ENCODE assay signal across 13 cellular contexts in genomic region chr13:114046447-114046846, GRCh38.
A peak's percentile ranks its signal among the peaks of the same experiment; 100 is the strongest.
DNase-seq lines count a peak whose midpoint lies in the region; ATAC-seq and TF ChIP-seq lines count a peak whose summit lies in the region.
"Had no signal": no experiment of that assay in that cellular context is flagged by ENCODE, and none has a peak within 500 bp of the region (broad histone marks: within the 10 kb centered on the region; RNA-seq: fewer than 3 reads in every experiment).

No MANE protein-coding gene starts in this region.

- TF ChIP-seq CTCF in CD8-positive, alpha-beta T cell (IDR thresholded peaks at IDR 0.05): no peak
- no peak for TF ChIP-seq CTCF in natural killer cell (IDR thresholded peaks at IDR 0.05)

- no peaks in the 10 kb centered on the region for H3K27me3 Mint-ChIP-seq in CD8-positive, alpha-beta T cell (ENCODE audit: low read depth)
- H3K27me3 Mint-ChIP-seq in activated T-helper 17 cell treated with anti-CD3 and anti-CD28 coated beads, Interleukin-2, amount 50 U/mL, for 72 hours: no peaks in the 10 kb centered on the region
- no peaks in the 10 kb centered on the region for H3K27me3 Mint-ChIP-seq in natural killer cell (ENCODE audit: low read depth in 2 of 2)
- H3K27me3 Mint-ChIP-seq: activated CD4-positive, alpha-beta T cell treated with anti-CD3 and anti-CD28 coated beads, Interleukin-2, amount 10 ng/mL, durations not matched to agents 24 days and 14 days had no signal

- H3K9me3 Mint-ChIP-seq in CD8-positive, alpha-beta T cell: no peaks in the 10 kb centered on the region
- H3K9me3 Mint-ChIP-seq in activated T-helper 17 cell treated with anti-CD3 and anti-CD28 coated beads, Interleukin-2, amount 50 U/mL, for 72 hours: no peaks in the 10 kb centered on the region
- no peaks in the 10 kb centered on the region for H3K9me3 Mint-ChIP-seq in natural killer cell
- H3K9me3 Mint-ChIP-seq: activated CD4-positive, alpha-beta T cell treated with anti-CD3 and anti-CD28 coated beads, Interleukin-2, amount 10 ng/mL, durations not matched to agents 24 days and 14 days; activated T-cell treated with anti-CD3 and anti-CD28 coated beads, Interleukin-2, amount 50 U/mL, for 4 hours had no signal

- H3K36me3 Mint-ChIP-seq in CD8-positive, alpha-beta T cell: peaks cover 81% of the 10 kb centered on the region
- peaks cover 70% of the 10 kb centered on the region for H3K36me3 Mint-ChIP-seq in activated T-helper 17 cell treated with anti-CD3 and anti-CD28 coated beads, Interleukin-2, amount 50 U/mL, for 72 hours (ENCODE audit: low read depth)
- H3K36me3 Mint-ChIP-seq in natural killer cell: no peaks in the 10 kb centered on the region

- H3K4me1 ChIP-seq in CD8-positive, alpha-beta T cell (ENCODE audit: insufficient read depth, low read length): peaks cover 58% of the 10 kb centered on the region

- no peak overlapping the region for H3K27ac ChIP-seq in CD8-positive, alpha-beta T cell (ENCODE audit: low read depth, low read length)

- intact Hi-C loops in CD8-positive, alpha-beta T cell (cut with DNase I, micrococcal nuclease): loop anchor here (2.0 to 10.0 kb wide), 3 partner anchors 48 to 181 kb away; no protein-coding TSS in a partner anchor
- intact Hi-C loops in natural killer cell (cut with micrococcal nuclease): loop anchor here (5.0 kb wide), 1 partner anchor 181 kb away; no protein-coding TSS in a partner anchor

- no peak overlapping the region for H3K4me3 ChIP-seq in CD8-positive, alpha-beta T cell (ENCODE audit: low read depth, low read length)
- H3K4me3 ChIP-seq: Peyer's patch, thyroid gland had no signal

- no peaks in the 10 kb centered on the region for H3K9me3 ChIP-seq in CD8-positive, alpha-beta T cell (ENCODE audit: low read length)
- H3K9me3 ChIP-seq: Peyer's patch, thyroid gland had no signal

- no peak overlapping the region for H3K4me3 Mint-ChIP-seq in CD8-positive, alpha-beta T cell
- peak overlapping the region; percentile 41 for H3K4me3 Mint-ChIP-seq in activated T-helper 17 cell treated with anti-CD3 and anti-CD28 coated beads, Interleukin-2, amount 50 U/mL, for 72 hours
- H3K4me3 Mint-ChIP-seq in natural killer cell: peak overlapping the region; percentile 73
- H3K4me3 Mint-ChIP-seq: activated CD4-positive, alpha-beta T cell treated with anti-CD3 and anti-CD28 coated beads, Interleukin-2, amount 10 ng/mL, durations not matched to agents 24 days and 14 days; activated T-cell treated with anti-CD3 and anti-CD28 coated beads, Interleukin-2, amount 50 U/mL, for 4 hours had no signal

- CTCF ChIA-PET in CD8-positive, alpha-beta T cell (lab: Charles Lee): no interaction called here

- POLR2A ChIA-PET in CD8-positive, alpha-beta T cell (lab: Charles Lee): interaction anchor here (0.8 kb wide), 1 partner anchor 11 kb away, joined by 4 read pairs; no protein-coding TSS in a partner anchor

- peaks cover 61% of the 10 kb centered on the region for H3K4me1 Mint-ChIP-seq in CD8-positive, alpha-beta T cell (ENCODE audit: low read depth)
- H3K4me1 Mint-ChIP-seq in activated T-helper 17 cell treated with anti-CD3 and anti-CD28 coated beads, Interleukin-2, amount 50 U/mL, for 72 hours: peaks cover 38% of the 10 kb centered on the region
- H3K4me1 Mint-ChIP-seq in natural killer cell: peaks cover 77 to 84% of the 10 kb centered on the region in 2 donors

- H3K27ac Mint-ChIP-seq in CD8-positive, alpha-beta T cell: peak overlapping the region; percentile 85
- peak overlapping the region; percentile 33 for H3K27ac Mint-ChIP-seq in activated T-helper 17 cell treated with anti-CD3 and anti-CD28 coated beads, Interleukin-2, amount 50 U/mL, for 72 hours
- peak overlapping the region; percentile 91 to 92 for H3K27ac Mint-ChIP-seq in natural killer cell
- H3K27ac Mint-ChIP-seq: activated CD4-positive, alpha-beta T cell treated with anti-CD3 and anti-CD28 coated beads, Interleukin-2, amount 10 ng/mL, durations not matched to agents 24 days and 14 days had no signal

- peaks cover 53% of the 10 kb centered on the region for H3K36me3 ChIP-seq in CD8-positive, alpha-beta T cell (ENCODE audit: insufficient read depth, low read length)
- H3K36me3 ChIP-seq: Peyer's patch, thyroid gland had no signal

- peak in 1 of 7 experiments; percentile 10 for DNase-seq in CD8-positive, alpha-beta T cell
- DNase-seq in NCI-H1092 treated with DMSO at 0.1 percent for 48 hours (lab: John Stamatoyannopoulos, UW) (peak; percentile 90), natural killer cell (no peak), NOMO-1 treated with dmso at 0.1 percent for 144 hours (lab: John Stamatoyannopoulos, UW; ENCODE audit: unreplicated experiment) (no peak)
- no peak for DNase-seq in stimulated activated CD4-positive, alpha-beta T cell treated with anti-CD3 and anti-CD28 coated beads, Interleukin-2, amount 100 ng/mL, for 48 hours
- DNase-seq: activated CD4-positive, alpha-beta T cell treated with anti-CD3 and anti-CD28 coated beads, Interleukin-2, amount 10 ng/mL, durations not matched to agents 24 days and 14 days; activated T-cell treated with anti-CD3 and anti-CD28 coated beads, Interleukin-2, amount 50 U/mL, for 4 hours; NCI-H446 treated with DMSO at 0.1 percent for 48 hours; Peyer's patch; stimulated activated CD4-positive, alpha-beta T cell treated with anti-CD3 and anti-CD28 coated beads, Interleukin-15, amount 100 ng/mL, for 24 hours; thyroid gland had no signal

- H3K27me3 ChIP-seq in CD8-positive, alpha-beta T cell (ENCODE audit: insufficient read depth, low read length): no peaks in the 10 kb centered on the region
- H3K27me3 ChIP-seq: Peyer's patch, thyroid gland had no signal

- no peak for ATAC-seq in CD8-positive, alpha-beta T cell
- no peak for ATAC-seq in activated T-helper 17 cell treated with anti-CD3 and anti-CD28 coated beads, Interleukin-2, amount 50 U/mL, for 72 hours (replicated peaks)
- ATAC-seq in natural killer cell (no peak), GM19455 (IDR thresholded peaks at IDR 0.05; ENCODE audit: unreplicated experiment) (no peak)
- ATAC-seq: activated T-cell treated with anti-CD3 and anti-CD28 coated beads, Interleukin-2, amount 50 U/mL, for 4 hours had no signal

Comparison
In these comparisons a context has a peak if more than half of its experiments do, and no peak if none do; other contexts are left out.
1. H3K27ac Mint-ChIP-seq: peak in every context shown above with its lines; median percentile 92 in natural killer cell; 85 in CD8-positive, alpha-beta T cell; 33 in activated T-helper 17 cell treated with anti-CD3 and anti-CD28 coated beads, Interleukin-2, amount 50 U/mL, for 72 hours.